7 cellular contexts compared by ENCODE assay signal in the genomic region with DNA sequence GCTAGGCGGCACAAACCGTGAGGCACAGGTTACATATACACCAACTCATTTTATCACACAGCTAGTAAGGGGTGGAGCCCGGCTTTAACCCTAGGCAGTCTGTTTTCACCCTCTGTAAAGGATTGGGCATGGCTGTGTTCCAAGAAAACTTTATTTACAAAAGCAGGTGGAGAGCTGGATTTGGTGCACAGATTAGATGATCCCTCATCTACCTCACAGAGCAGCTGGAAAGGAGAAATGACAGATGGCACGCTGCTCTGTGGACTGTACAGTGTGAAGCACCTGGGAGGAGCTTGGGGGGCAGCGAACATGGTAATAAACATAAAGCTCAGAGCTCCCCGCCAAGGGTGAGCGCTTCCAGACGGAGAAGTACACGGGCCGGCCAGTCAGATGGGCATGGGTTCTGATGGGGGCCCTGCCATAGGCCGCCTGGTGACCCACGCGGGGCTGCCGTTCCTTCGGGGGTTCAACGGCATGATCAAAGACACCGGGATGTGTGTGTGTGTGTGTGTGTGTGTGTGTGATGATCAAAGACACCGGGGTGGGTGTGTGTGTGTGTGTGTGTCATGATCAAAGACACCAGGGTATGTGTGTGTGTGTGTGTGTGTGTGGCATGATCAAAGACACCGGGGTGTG. TPM values are rescaled to one million over a fixed set of nuclear protein-coding genes. Genes with fewer than 3 reads are reported as not detected.
DNase-seq lines count a peak whose midpoint lies in the region; ATAC-seq and FAIRE-seq lines count a peak whose summit lies in the region.

No MANE protein-coding gene starts in this region.

- no peak for ATAC-seq in GM21825 (IDR thresholded peaks at IDR 0.05; ENCODE audit: unreplicated experiment)

- peaks cover 5% of the 10 kb centered on the region for H3K27me3 Mint-ChIP-seq in dendritic cell treated with granulocyte-macrophage colony-stimulating factor and Interleukin-4, amounts not matched to agents 40 ng/mL and 50 ng/mL, for 4 days

- H3K27ac Mint-ChIP-seq in dendritic cell treated with granulocyte-macrophage colony-stimulating factor and Interleukin-4, amounts not matched to agents 40 ng/mL and 50 ng/mL, for 4 days = peak overlapping the region; percentile 81

- peak overlapping the region; percentile 85 for H3K4me3 Mint-ChIP-seq in dendritic cell treated with granulocyte-macrophage colony-stimulating factor and Interleukin-4, amounts not matched to agents 40 ng/mL and 50 ng/mL, for 4 days

- H3K9me3 Mint-ChIP-seq in dendritic cell treated with granulocyte-macrophage colony-stimulating factor and Interleukin-4, amounts not matched to agents 40 ng/mL and 50 ng/mL, for 4 days = no peaks in the 10 kb centered on the region

- 16 to 45% (median 25%) methylated on average over 18 to 19 of the region's 19 CpGs for WGBS in small intestine, 3 donors

- peak; percentile 74 for DNase-seq in NCI-H1092 (lab: John Stamatoyannopoulos, UW)
- peak; percentile 91 for DNase-seq in SHP77 treated with DMSO at 0.1 percent for 48 hours (lab: John Stamatoyannopoulos, UW)
- DNase-seq in small intestine = peak; percentile 88
- DNase-seq in globus pallidus (ENCODE audit: low spot score) = no peak
- DNase-seq in SIG-M5 treated with dmso at 0.1 percent for 504 hours (lab: John Stamatoyannopoulos, UW; ENCODE audit: unreplicated experiment) = no peak

- H3K27ac ChIP-seq in small intestine (ENCODE audit: low read depth in 1 of 2, low read length in 1 of 2) = peak overlapping the region; percentile 47 to 71

- H3K4me3 ChIP-seq in small intestine (ENCODE audit: low read depth in 1 of 2, low read length in 2 of 2) = peak overlapping the region in 1 of 2 donors; percentile 68

- no peak for FAIRE-seq in small intestine (lab: Jason Lieb, UNC)

- H3K4me1 Mint-ChIP-seq in dendritic cell treated with granulocyte-macrophage colony-stimulating factor and Interleukin-4, amounts not matched to agents 40 ng/mL and 50 ng/mL, for 4 days (ENCODE audit: low read depth) = peaks cover 11% of the 10 kb centered on the region

- peaks cover 13% of the 10 kb centered on the region for H3K36me3 Mint-ChIP-seq in dendritic cell treated with granulocyte-macrophage colony-stimulating factor and Interleukin-4, amounts not matched to agents 40 ng/mL and 50 ng/mL, for 4 days (ENCODE audit: low read depth)

- intact Hi-C loops in dendritic cell treated with granulocyte-macrophage colony-stimulating factor and Interleukin-4, amounts not matched to agents 40 ng/mL and 50 ng/mL, for 4 days (cut with micrococcal nuclease) = no loop called here

- H3K9me3 ChIP-seq in small intestine (ENCODE audit: control insufficient read depth, low read depth) = no peaks in the 10 kb centered on the region

- H3K36me3 ChIP-seq in small intestine (ENCODE audit: control insufficient read depth in 2 of 2, insufficient read depth in 2 of 2, low read length in 2 of 2) = no peaks in the 10 kb centered on the region

- H3K27me3 ChIP-seq in small intestine (ENCODE audit: control insufficient read depth in 2 of 2, insufficient read depth in 2 of 2, low read length in 2 of 2) = no peaks in the 10 kb centered on the region

- peaks cover 4% of the 10 kb centered on the region in 2 donors for H3K4me1 ChIP-seq in small intestine (ENCODE audit: control insufficient read depth in 2 of 2, insufficient read depth in 1 of 2, low read depth in 1 of 2, low read length in 1 of 2)

RNA-seq across cellular contexts. Expression of a gene that starts 0.9 kb away (rescaled TPM):
- 10 to 100 TPM; 19.5 to 28.9 (median 27.1) TPM for polyA plus RNA-seq in small intestine

Comparison
In these comparisons a context has a peak if more than half of its experiments do, and no peak if none do; other contexts are left out.
1. DNase-seq: peak in NCI-H1092 (single experiment), SHP77 treated with DMSO at 0.1 percent for 48 hours (single experiment) and small intestine (single experiment); none in globus pallidus (single experiment) and SIG-M5 treated with dmso at 0.1 percent for 504 hours (single experiment).